Comparison of ENCODE assay signal across 2 cellular contexts in the genomic region with DNA sequence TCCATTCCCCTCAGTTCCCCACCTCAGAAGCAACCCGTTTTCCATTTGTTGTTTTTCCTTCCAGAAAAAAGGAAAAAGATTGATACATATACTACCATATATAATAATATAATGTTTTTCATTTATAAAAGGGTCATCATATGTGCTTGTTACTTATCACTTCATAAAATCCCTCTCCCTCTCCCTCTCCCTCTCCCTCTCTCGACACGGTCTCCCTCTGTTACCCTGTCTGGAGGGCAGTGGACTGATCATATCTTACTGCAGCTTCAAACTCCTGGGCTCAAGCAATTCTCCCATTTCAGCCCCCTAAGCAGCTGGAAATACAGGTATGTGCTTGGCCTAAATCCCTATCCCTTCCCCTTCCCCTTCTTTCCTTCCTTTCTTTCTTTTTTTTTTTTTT.
TF ChIP-seq lines count a peak whose summit lies in the region.

No MANE protein-coding gene starts in this region.

TF ChIP-seq in SK-N-SH, 30 proteins besides CTCF, POLR2A, EP300 and RAD21:
- TF ChIP-seq, protein P1, sequence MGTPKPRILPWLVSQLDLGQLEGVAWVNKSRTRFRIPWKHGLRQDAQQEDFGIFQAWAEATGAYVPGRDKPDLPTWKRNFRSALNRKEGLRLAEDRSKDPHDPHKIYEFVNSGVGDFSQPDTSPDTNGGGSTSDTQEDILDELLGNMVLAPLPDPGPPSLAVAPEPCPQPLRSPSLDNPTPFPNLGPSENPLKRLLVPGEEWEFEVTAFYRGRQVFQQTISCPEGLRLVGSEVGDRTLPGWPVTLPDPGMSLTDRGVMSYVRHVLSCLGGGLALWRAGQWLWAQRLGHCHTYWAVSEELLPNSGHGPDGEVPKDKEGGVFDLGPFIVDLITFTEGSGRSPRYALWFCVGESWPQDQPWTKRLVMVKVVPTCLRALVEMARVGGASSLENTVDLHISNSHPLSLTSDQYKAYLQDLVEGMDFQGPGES (IDR thresholded peaks at IDR 0.05; ENCODE audit: low read depth, low read length) = no peak
- TF ChIP-seq NFIC (IDR thresholded peaks at IDR 0.05; ENCODE audit: borderline replicate concordance) (no peak), GATA2 (CRISPR knock-in tag; IDR thresholded peaks at IDR 0.05) (peak; percentile 51; the same call in 1 of the 2 replicates)

TF ChIP-seq in SK-N-SH treated with all-trans-retinoic acid at 6 μM for 48 hours, 23 proteins besides CTCF, POLR2A, EP300 and RAD21:
- TF ChIP-seq OSR1 (CRISPR knock-in tag; IDR thresholded peaks at IDR 0.05) = no peak
- no peak for TF ChIP-seq TOX (CRISPR knock-in tag; IDR thresholded peaks at IDR 0.05; ENCODE audit: borderline replicate concordance)
- no peak for TF ChIP-seq ZC3H10 (CRISPR knock-in tag; IDR thresholded peaks at IDR 0.05)
- no peak for TF ChIP-seq ISL1 (CRISPR knock-in tag; IDR thresholded peaks at IDR 0.05)
- TF ChIP-seq GLIS3 (CRISPR knock-in tag; IDR thresholded peaks at IDR 0.05) = no peak
- TF ChIP-seq RARB (CRISPR knock-in tag; IDR thresholded peaks at IDR 0.05) = no peak
TF ChIP-seq in SK-N-SH treated with all-trans-retinoic acid at 6 μM for 48 hours: peak in this region for 0.
